ENCODE assay signal across 1 cellular context in genomic region chr11:126404367-126404766, GRCh38.
TF ChIP-seq lines count a peak whose summit lies in the region.

No MANE protein-coding gene starts in this region.

TF ChIP-seq in SK-N-SH treated with all-trans-retinoic acid at 6 μM for 48 hours, 23 proteins besides CTCF, POLR2A, EP300 and RAD21 (continued from another document):
- TF ChIP-seq CSDC2 (CRISPR knock-in tag; IDR thresholded peaks at IDR 0.05) (no peak), TCF4 (CRISPR knock-in tag; IDR thresholded peaks at IDR 0.05; ENCODE audit: borderline replicate concordance) (no peak), RARB (CRISPR knock-in tag; IDR thresholded peaks at IDR 0.05) (no peak), BACH2 (CRISPR knock-in tag; IDR thresholded peaks at IDR 0.05; ENCODE audit: borderline replicate concordance) (no peak)
- TF ChIP-seq, protein P1, sequence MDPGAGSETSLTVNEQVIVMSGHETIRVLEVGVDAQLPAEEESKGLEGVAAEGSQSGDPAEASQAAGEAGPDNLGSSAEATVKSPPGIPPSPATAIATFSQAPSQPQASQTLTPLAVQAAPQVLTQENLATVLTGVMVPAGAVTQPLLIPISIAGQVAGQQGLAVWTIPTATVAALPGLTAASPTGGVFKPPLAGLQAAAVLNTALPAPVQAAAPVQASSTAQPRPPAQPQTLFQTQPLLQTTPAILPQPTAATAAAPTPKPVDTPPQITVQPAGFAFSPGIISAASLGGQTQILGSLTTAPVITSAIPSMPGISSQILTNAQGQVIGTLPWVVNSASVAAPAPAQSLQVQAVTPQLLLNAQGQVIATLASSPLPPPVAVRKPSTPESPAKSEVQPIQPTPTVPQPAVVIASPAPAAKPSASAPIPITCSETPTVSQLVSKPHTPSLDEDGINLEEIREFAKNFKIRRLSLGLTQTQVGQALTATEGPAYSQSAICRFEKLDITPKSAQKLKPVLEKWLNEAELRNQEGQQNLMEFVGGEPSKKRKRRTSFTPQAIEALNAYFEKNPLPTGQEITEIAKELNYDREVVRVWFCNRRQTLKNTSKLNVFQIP (CRISPR knock-in tag; IDR thresholded peaks at IDR 0.05; ENCODE audit: borderline replicate concordance, low read depth), result no peak
- TF ChIP-seq, protein P2, sequence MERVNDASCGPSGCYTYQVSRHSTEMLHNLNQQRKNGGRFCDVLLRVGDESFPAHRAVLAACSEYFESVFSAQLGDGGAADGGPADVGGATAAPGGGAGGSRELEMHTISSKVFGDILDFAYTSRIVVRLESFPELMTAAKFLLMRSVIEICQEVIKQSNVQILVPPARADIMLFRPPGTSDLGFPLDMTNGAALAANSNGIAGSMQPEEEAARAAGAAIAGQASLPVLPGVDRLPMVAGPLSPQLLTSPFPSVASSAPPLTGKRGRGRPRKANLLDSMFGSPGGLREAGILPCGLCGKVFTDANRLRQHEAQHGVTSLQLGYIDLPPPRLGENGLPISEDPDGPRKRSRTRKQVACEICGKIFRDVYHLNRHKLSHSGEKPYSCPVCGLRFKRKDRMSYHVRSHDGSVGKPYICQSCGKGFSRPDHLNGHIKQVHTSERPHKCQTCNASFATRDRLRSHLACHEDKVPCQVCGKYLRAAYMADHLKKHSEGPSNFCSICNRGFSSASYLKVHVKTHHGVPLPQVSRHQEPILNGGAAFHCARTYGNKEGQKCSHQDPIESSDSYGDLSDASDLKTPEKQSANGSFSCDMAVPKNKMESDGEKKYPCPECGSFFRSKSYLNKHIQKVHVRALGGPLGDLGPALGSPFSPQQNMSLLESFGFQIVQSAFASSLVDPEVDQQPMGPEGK (CRISPR knock-in tag; IDR thresholded peaks at IDR 0.05; ENCODE audit: borderline replicate concordance), result no peak
